1 cellular context compared by ENCODE assay signal in the genomic region with DNA sequence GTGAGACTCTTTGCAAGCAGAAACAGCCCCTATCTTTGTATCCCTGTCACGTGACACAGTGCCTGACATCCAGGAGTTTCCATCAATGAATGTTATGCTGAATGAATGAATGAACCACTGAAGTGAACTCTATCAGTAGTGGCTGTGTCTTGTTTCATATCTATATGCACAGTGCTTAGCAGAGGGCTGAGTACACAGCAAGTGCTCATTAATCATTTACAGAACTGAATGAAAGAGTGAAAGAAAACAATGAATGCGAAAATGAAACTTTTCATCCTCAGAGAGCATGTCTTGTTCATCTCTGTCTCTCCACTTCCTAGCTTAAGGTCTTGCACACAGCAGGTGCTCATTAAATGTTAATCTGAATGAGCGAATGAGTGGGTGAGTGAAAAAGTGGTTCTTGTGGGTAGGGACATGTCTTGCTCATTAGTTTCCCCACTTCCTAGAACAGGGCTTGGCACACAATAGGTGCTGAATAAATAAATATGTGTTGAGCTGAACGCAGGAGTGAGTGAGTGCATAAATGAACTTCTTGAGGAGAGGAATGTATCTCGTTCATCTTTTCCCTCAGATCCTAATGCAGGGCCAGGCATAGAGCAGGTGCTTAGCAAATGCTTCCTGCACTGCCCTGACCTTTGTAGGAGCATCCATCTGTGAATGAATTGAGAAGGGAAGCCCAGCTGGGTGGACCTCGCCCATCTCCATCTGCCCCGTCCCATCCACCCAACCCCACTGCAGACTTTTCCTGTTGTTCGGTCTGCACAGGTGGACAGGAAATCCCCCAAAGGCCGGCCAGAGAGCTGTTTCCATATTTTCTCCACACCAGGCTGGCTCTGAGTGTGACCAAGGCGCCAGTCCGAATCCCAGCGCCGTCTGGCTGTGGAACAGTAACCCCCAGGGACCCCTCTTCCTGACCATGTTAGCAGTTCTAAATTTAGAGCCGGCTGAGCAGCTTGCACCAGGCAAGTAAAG.
TF ChIP-seq lines count a peak whose summit lies in the region.

No MANE protein-coding gene starts in this region.

TF ChIP-seq in SK-N-SH, 30 proteins besides CTCF, POLR2A, EP300 and RAD21 (continued from another document):
- TF ChIP-seq, protein P1, sequence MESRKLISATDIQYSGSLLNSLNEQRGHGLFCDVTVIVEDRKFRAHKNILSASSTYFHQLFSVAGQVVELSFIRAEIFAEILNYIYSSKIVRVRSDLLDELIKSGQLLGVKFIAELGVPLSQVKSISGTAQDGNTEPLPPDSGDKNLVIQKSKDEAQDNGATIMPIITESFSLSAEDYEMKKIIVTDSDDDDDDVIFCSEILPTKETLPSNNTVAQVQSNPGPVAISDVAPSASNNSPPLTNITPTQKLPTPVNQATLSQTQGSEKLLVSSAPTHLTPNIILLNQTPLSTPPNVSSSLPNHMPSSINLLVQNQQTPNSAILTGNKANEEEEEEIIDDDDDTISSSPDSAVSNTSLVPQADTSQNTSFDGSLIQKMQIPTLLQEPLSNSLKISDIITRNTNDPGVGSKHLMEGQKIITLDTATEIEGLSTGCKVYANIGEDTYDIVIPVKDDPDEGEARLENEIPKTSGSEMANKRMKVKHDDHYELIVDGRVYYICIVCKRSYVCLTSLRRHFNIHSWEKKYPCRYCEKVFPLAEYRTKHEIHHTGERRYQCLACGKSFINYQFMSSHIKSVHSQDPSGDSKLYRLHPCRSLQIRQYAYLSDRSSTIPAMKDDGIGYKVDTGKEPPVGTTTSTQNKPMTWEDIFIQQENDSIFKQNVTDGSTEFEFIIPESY (IDR thresholded peaks at IDR 0.05; ENCODE audit: borderline replicate concordance, low read depth), result no peak
- TF ChIP-seq NRF1 (IDR thresholded peaks at IDR 0.05; ENCODE audit: low read depth, low read length), result no peak
- TF ChIP-seq JUND (IDR thresholded peaks at IDR 0.05), result no peak
- TF ChIP-seq TCF12 (IDR thresholded peaks at IDR 0.05), result no peak
